In the genomic region with DNA sequence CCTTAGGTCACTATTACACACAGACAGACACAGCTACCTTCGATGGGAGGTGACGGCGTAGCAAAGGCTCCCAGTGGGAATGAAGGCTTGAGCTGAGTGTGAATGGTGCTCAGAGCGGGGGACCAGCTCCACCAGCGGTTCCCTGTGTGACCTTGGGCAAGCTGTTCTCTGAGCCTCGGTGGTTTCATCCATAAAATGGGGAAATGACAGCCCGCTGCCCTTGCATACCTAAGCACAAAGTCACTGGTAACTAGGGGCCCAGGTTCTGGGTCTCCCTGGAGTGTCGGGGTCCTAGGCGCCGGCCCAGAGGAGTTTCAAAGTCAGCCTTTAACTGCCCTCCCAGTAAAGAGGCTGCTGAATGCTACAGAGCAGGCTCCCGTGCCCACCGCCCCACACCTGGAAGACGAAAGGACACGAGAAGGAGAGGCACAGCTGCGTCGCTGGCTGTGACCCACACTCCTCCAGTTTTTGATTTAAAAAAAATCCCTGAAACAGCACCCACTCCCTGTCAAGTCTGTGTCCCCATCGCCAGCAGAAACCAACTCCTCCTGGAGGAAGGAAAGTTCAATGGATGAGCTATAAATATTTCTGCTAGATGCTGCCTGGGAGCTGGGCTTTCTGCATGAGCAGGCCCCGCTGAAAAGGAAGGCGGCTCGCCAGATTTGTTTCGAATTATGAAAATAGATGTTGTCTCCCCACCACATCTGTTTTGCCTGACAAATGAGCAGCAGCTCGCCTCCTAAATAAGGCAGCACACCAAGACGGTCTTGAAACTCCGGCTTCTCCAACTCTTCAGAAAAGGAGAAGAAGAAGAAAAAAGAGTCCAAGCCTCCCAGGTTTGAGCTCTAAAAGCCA, we compare ENCODE assay signal across 10 cellular contexts. TPM values are rescaled to one million over a fixed set of nuclear protein-coding genes. Genes with fewer than 3 reads are reported as not detected.
DNase-seq lines count a peak whose midpoint lies in the region; ATAC-seq and TF ChIP-seq lines count a peak whose summit lies in the region.
"Had no signal": no experiment of that assay in that cellular context is flagged by ENCODE, and none has a peak within 500 bp of the region (broad histone marks: within the 10 kb centered on the region; RNA-seq: fewer than 3 reads in every experiment).

No MANE protein-coding gene starts in this region.

- H3K27me3 ChIP-seq in SK-N-SH (ENCODE audit: insufficient read depth) (no peaks in the 10 kb centered on the region), ascending aorta (no peaks in the 10 kb centered on the region), stomach smooth muscle (ENCODE audit: control insufficient read depth in 1 of 2, insufficient read depth in 2 of 2, low read length in 2 of 2) (no peaks in the 10 kb centered on the region)

- TF ChIP-seq EP300 in SK-N-SH (IDR thresholded peaks at IDR 0.05; ENCODE audit: borderline replicate concordance in 1 of 2, low read depth in 1 of 2, low read length in 1 of 2): 0 out of 4 replicates have a peak, but pooled peaks of 1 of the 2 experiments have one; percentile 25

- no peak for TF ChIP-seq CTCF in SK-N-SH (IDR thresholded peaks at IDR 0.05)
- TF ChIP-seq CTCF in ascending aorta (IDR thresholded peaks at IDR 0.05): no peak

- DNase-seq in SK-N-SH (peak; percentile 57), ascending aorta (ENCODE audit: low spot score in 2 of 2) (no peak), medulla oblongata (ENCODE audit: extremely low spot score) (no peak)
- no peak for DNase-seq in effector CD4-positive, alpha-beta T cell
- DNase-seq: activated CD4-positive, CD25-positive, alpha-beta regulatory T cell had no signal

- no peak overlapping the region for H3K9ac ChIP-seq in SK-N-SH
- H3K9ac ChIP-seq in stomach smooth muscle (ENCODE audit: low read length in 2 of 2): peak overlapping the region; percentile 5 to 36

- H3K27ac ChIP-seq in SK-N-SH (ENCODE audit: low read depth in 2 of 2, low read length in 1 of 2) (peak overlapping the region in 1 of 2 experiments; percentile 94; a peak in 2 of 4 replicates), ascending aorta (peak overlapping the region; percentile 51 to 69), stomach smooth muscle (ENCODE audit: low read length) (peak overlapping the region; percentile 66)

- H3F3A ChIP-seq in SK-N-SH (replicated peaks; ENCODE audit: insufficient read depth): no peaks in the 10 kb centered on the region

- intact Hi-C loops in ascending aorta (cut with DNase I): loop anchor here (2.0 kb wide), 1 partner anchor 14 kb away; no protein-coding TSS in a partner anchor

- H4K20me1 ChIP-seq in SK-N-SH (ENCODE audit: insufficient read depth): peaks cover 99% of the 10 kb centered on the region

- ATAC-seq in SK-N-SH treated with all-trans-retinoic acid at 6 μM for 48 hours: no peak
- peak; percentile 40 for ATAC-seq in HG02852 (IDR thresholded peaks at IDR 0.05; ENCODE audit: unreplicated experiment)
- no peak for ATAC-seq in HG03039 (IDR thresholded peaks at IDR 0.05; ENCODE audit: unreplicated experiment)
- ATAC-seq: sciatic nerve had no signal

- WGBS in SK-N-SH (ENCODE audit: low lambda C conversion rate): 90% methylated on average over 20 of the region's 24 CpGs

- H3K79me2 ChIP-seq in SK-N-SH (ENCODE audit: insufficient read depth): peaks cover 100% of the 10 kb centered on the region

- no peak for TF ChIP-seq RAD21 in SK-N-SH (IDR thresholded peaks at IDR 0.05; ENCODE audit: low read length)

- H3K4me3 ChIP-seq in SK-N-SH (ENCODE audit: low read depth in 2 of 2, low read length in 1 of 2): no peak overlapping the region
- H3K4me3 ChIP-seq in ascending aorta: peak overlapping the region; percentile 7 to 42
- peak overlapping the region; percentile 3 to 58 for H3K4me3 ChIP-seq in stomach smooth muscle (ENCODE audit: low read length in 2 of 2)

- H3K9me3 ChIP-seq in SK-N-SH: no peaks in the 10 kb centered on the region
- H3K9me3 ChIP-seq in ascending aorta: no peaks in the 10 kb centered on the region
- H3K9me3 ChIP-seq in stomach smooth muscle (ENCODE audit: control insufficient read depth in 2 of 2, low read length in 2 of 2): no peaks in the 10 kb centered on the region

- CTCF ChIA-PET in SK-N-SH (lab: Yijun Ruan, JAX): interaction anchor here (0.7 to 4.2 kb wide), 6 partner anchors 11 to 98 kb away, joined by 3 to 19 read pairs (median 4); no protein-coding TSS in a partner anchor

- peaks cover 0 to 6% of the 10 kb centered on the region in 2 experiments for H3K36me3 ChIP-seq in SK-N-SH (replicated peaks in 1 of 2; ENCODE audit: control insufficient read depth in 1 of 2, insufficient read depth in 2 of 2, low read length in 1 of 2)
- H3K36me3 ChIP-seq in ascending aorta: no peaks in the 10 kb centered on the region
- no peaks in the 10 kb centered on the region for H3K36me3 ChIP-seq in stomach smooth muscle (ENCODE audit: control insufficient read depth in 2 of 2, insufficient read depth in 2 of 2, low read length in 2 of 2)

- no peak overlapping the region for H3K4me2 ChIP-seq in SK-N-SH

- no peak overlapping the region for H2AFZ ChIP-seq in SK-N-SH (ENCODE audit: low read depth)

- H3K9me2 ChIP-seq in SK-N-SH: no peaks in the 10 kb centered on the region

- POLR2A ChIA-PET in SK-N-SH (lab: Yijun Ruan, JAX): no interaction called here

- peaks cover 14 to 99% of the 10 kb centered on the region in 2 experiments; a peak in 2 of 4 replicates for H3K4me1 ChIP-seq in SK-N-SH (ENCODE audit: control insufficient read depth in 1 of 2, insufficient read depth in 2 of 2, low read depth in 1 of 2, low read length in 1 of 2)
- peaks cover 29 to 74% of the 10 kb centered on the region in 2 donors for H3K4me1 ChIP-seq in ascending aorta
- peaks cover 71% of the 10 kb centered on the region for H3K4me1 ChIP-seq in stomach smooth muscle (ENCODE audit: control insufficient read depth, insufficient read depth, low read length)

TF ChIP-seq in SK-N-SH, 30 proteins besides CTCF, POLR2A, EP300 and RAD21:
- no peak for TF ChIP-seq MEF2A (IDR thresholded peaks at IDR 0.05; ENCODE audit: borderline replicate concordance, low read depth)
- TF ChIP-seq FOXJ3 (CRISPR knock-in tag; IDR thresholded peaks at IDR 0.05): 0 out of 2 replicates have a peak, but pooled peaks have one; percentile 26
- TF ChIP-seq, protein P1, sequence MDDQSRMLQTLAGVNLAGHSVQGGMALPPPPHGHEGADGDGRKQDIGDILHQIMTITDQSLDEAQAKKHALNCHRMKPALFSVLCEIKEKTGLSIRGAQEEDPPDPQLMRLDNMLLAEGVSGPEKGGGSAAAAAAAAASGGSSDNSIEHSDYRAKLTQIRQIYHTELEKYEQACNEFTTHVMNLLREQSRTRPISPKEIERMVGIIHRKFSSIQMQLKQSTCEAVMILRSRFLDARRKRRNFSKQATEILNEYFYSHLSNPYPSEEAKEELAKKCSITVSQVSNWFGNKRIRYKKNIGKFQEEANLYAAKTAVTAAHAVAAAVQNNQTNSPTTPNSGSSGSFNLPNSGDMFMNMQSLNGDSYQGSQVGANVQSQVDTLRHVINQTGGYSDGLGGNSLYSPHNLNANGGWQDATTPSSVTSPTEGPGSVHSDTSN (IDR thresholded peaks at IDR 0.05): no peak
- 0 out of 2 replicates have a peak, but pooled peaks have one; percentile 38 for TF ChIP-seq GATA2 (CRISPR knock-in tag; IDR thresholded peaks at IDR 0.05)

TF ChIP-seq in SK-N-SH treated with all-trans-retinoic acid at 6 μM for 48 hours, 23 proteins besides CTCF, POLR2A, EP300 and RAD21:
- no peak for TF ChIP-seq RARB (CRISPR knock-in tag; IDR thresholded peaks at IDR 0.05)
- TF ChIP-seq TCF4 (CRISPR knock-in tag; IDR thresholded peaks at IDR 0.05; ENCODE audit: borderline replicate concordance): no peak

RNA-seq across cellular contexts. Expression of a gene that starts 27.4 kb away (rescaled TPM):
- polyA plus RNA-seq in SK-N-SH (2012; rRNA removed): 5.9 and 7.1 TPM in 2 replicates
- 6.1 and 6.8 TPM in 2 replicates for polyA plus RNA-seq in SK-N-SH (2012; cell fraction: cytosol; rRNA removed)
- 7.9 and 8.1 TPM in 2 replicates for polyA plus RNA-seq in SK-N-SH (2012; cell fraction: nucleus; rRNA removed)
- 56.8 TPM for total RNA-seq in ascending aorta

Comparison
In these comparisons a context has a peak if more than half of its experiments do, and no peak if none do; other contexts are left out.
1. H3K4me3 ChIP-seq: peak in ascending aorta (2 of 2) and stomach smooth muscle (2 of 2); none in SK-N-SH (0 of 2).